ENCODE assay signal across 19 cellular contexts in the genomic region with DNA sequence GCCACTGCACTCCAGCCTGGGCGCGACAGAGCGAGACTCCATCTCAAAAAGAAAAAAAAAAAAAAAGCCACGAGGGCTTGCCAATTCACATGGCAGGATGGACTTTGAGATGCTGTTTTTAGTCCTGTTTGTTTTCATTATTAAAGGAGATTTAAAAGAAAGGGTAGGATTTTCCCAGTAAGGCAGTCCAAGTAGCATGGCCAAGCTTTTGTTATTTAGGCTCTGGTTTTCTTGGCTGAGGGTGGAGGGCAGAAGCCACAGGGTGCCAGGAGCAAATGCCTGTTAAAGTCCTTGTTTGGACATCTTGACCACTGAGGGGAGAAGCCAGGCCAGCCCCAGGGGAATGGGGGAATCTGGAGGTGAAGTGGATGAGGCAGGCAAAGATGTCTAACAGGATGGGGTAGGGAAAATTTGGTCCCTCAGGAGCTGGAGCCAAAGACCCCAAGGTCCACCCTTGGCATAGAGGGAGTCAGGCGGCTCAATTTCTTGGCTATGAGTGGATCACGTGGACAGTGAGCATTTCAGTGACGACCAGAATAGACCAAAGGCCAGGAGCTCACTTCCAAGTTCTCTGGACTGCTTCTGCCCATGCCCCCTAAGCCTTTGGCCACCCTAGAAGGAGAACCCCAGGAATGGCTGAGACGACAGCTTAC. TPM values are rescaled to one million over a fixed set of nuclear protein-coding genes. Genes with fewer than 3 reads are reported as not detected.
DNase-seq lines count a peak whose midpoint lies in the region; ATAC-seq and TF ChIP-seq lines count a peak whose summit lies in the region.
"Had no signal": no experiment of that assay in that cellular context is flagged by ENCODE, and none has a peak within 500 bp of the region (broad histone marks: within the 10 kb centered on the region; RNA-seq: fewer than 3 reads in every experiment).

No MANE protein-coding gene starts in this region.

- H3K4me1 Mint-ChIP-seq in Calu3 (ENCODE audit: low read depth, unreplicated experiment) = peaks cover 41% of the 10 kb centered on the region
- H3K4me1 Mint-ChIP-seq in stimulated activated naive B cell treated with anti-CD40 and anti-IgM and Interleukin-4, amounts not matched to agents 10 μg/mL and 1 μg/mL and 100 μg/mL, for 72 hours = peaks cover 25 to 38% of the 10 kb centered on the region in 2 donors

- TF ChIP-seq CTCF in Calu3 (IDR thresholded peaks at IDR 0.05; ENCODE audit: unreplicated experiment) = no peak

- H3K27ac Mint-ChIP-seq in Calu3 (ENCODE audit: unreplicated experiment) = peak overlapping the region; percentile 81
- peak overlapping the region; percentile 75 for H3K27ac Mint-ChIP-seq in stimulated activated naive B cell treated with anti-CD40 and anti-IgM and Interleukin-4, amounts not matched to agents 10 μg/mL and 1 μg/mL and 100 μg/mL, for 72 hours
- H3K27ac Mint-ChIP-seq: activated naive CD8-positive, alpha-beta T cell; WTC11 had no signal

- H3K9me3 ChIP-seq in esophagus (ENCODE audit: control insufficient read depth in 2 of 2, insufficient read depth in 1 of 2, low read depth in 1 of 2, low read length in 1 of 2) = no peaks in the 10 kb centered on the region
- H3K9me3 ChIP-seq: colonic mucosa had no signal

- no peaks in the 10 kb centered on the region for H3K27me3 ChIP-seq in esophagus (ENCODE audit: control insufficient read depth in 1 of 2, insufficient read depth in 2 of 2, low read length in 2 of 2)
- H3K27me3 ChIP-seq: colonic mucosa had no signal

- no peaks in the 10 kb centered on the region for H3K36me3 ChIP-seq in esophagus (ENCODE audit: control insufficient read depth in 2 of 2, insufficient read depth in 2 of 2, low read length in 1 of 2)
- H3K36me3 ChIP-seq: colonic mucosa had no signal

- peaks cover 0 to 6% of the 10 kb centered on the region in 2 donors for H3K4me1 ChIP-seq in esophagus (ENCODE audit: control insufficient read depth in 2 of 2, insufficient read depth in 2 of 2, low read length in 1 of 2)

- H3K9me3 Mint-ChIP-seq in Calu3 (ENCODE audit: low read depth, unreplicated experiment) = no peaks in the 10 kb centered on the region
- peaks cover 1 to 4% of the 10 kb centered on the region in 2 donors for H3K9me3 Mint-ChIP-seq in stimulated activated naive B cell treated with anti-CD40 and anti-IgM and Interleukin-4, amounts not matched to agents 10 μg/mL and 1 μg/mL and 100 μg/mL, for 72 hours
- H3K9me3 Mint-ChIP-seq: naive B cell, WTC11 had no signal

- H3K27ac ChIP-seq in esophagus (ENCODE audit: low read depth in 2 of 2, low read length in 1 of 2) = peak overlapping the region; percentile 56 to 68

- no peaks in the 10 kb centered on the region for H3K27me3 Mint-ChIP-seq in Calu3 (ENCODE audit: unreplicated experiment)
- H3K27me3 Mint-ChIP-seq in stimulated activated naive B cell treated with anti-CD40 and anti-IgM and Interleukin-4, amounts not matched to agents 10 μg/mL and 1 μg/mL and 100 μg/mL, for 72 hours = peaks cover 7 to 9% of the 10 kb centered on the region in 2 donors
- H3K27me3 Mint-ChIP-seq: activated naive CD8-positive, alpha-beta T cell had no signal

- intact Hi-C loops in Calu3 (cut with micrococcal nuclease; ENCODE audit: unreplicated experiment) = loop anchor here (2.0 kb wide), 1 partner anchor 62 kb away; no protein-coding TSS in a partner anchor

- no peak for DNase-seq in Calu3
- DNase-seq in mesenteric fat pad (ENCODE audit: low spot score) = peak; percentile 88
- DNase-seq in stimulated activated naive B cell treated with anti-CD40 and anti-IgM and Interleukin-4, amounts not matched to agents 10 μg/mL and 1 μg/mL and 100 μg/mL, for 72 hours = no peak
- no peak for DNase-seq in GDM1 (lab: John Stamatoyannopoulos, UW)
- DNase-seq in activated CD4-positive, CD25-positive, alpha-beta regulatory T cell (lab: John Stamatoyannopoulos, UW) = no peak
- no peak for DNase-seq in activated naive CD4-positive, alpha-beta T cell treated with anti-CD3 and anti-CD28 coated beads, Interleukin-2, amount 50 U/mL, for 16 hours
- DNase-seq: AML-193, colonic mucosa, DND-41, naive B cell, NCI-H1092, NCI-H345 had no signal

- no TSS peak for BruUV-seq in Calu3 (replicated peaks; lab: Mats Ljungman, UMichigan)

- H3K36me3 Mint-ChIP-seq in Calu3 (ENCODE audit: insufficient read depth, unreplicated experiment) = peaks cover 10% of the 10 kb centered on the region
- H3K36me3 Mint-ChIP-seq in stimulated activated naive B cell treated with anti-CD40 and anti-IgM and Interleukin-4, amounts not matched to agents 10 μg/mL and 1 μg/mL and 100 μg/mL, for 72 hours = peaks cover 3 to 4% of the 10 kb centered on the region in 2 donors
- H3K36me3 Mint-ChIP-seq: activated naive CD8-positive, alpha-beta T cell; naive B cell; WTC11 had no signal

- no peak overlapping the region for H3K4me3 ChIP-seq in esophagus (ENCODE audit: low read depth in 1 of 2, low read length in 2 of 2)
- H3K4me3 ChIP-seq: colonic mucosa, skin epidermis had no signal

- WGBS in esophagus, 2 donors = 59 to 67% methylated on average over 8 of the region's 8 CpGs

- CTCF ChIA-PET in Calu3 (lab: Charles Lee) = interaction anchor here (0.7 to 1.1 kb wide), 2 partner anchors 9 to 72 kb away, joined by 5 to 7 read pairs; no protein-coding TSS in a partner anchor

- H3K4me3 Mint-ChIP-seq in Calu3 (ENCODE audit: low read depth, unreplicated experiment) = no peak overlapping the region
- H3K4me3 Mint-ChIP-seq in stimulated activated naive B cell treated with anti-CD40 and anti-IgM and Interleukin-4, amounts not matched to agents 10 μg/mL and 1 μg/mL and 100 μg/mL, for 72 hours = no peak overlapping the region
- H3K4me3 Mint-ChIP-seq: activated naive CD8-positive, alpha-beta T cell; naive B cell; WTC11 had no signal

- ATAC-seq in stimulated activated naive B cell treated with anti-CD40 and anti-IgM and Interleukin-4, amounts not matched to agents 10 μg/mL and 1 μg/mL and 100 μg/mL, for 72 hours (replicated peaks) = no peak
- no peak for ATAC-seq in GM21367 (IDR thresholded peaks at IDR 0.05; ENCODE audit: unreplicated experiment)
- ATAC-seq: WTC11 had no signal

RNA-seq across cellular contexts. Expression of a gene that starts 20.8 kb away (rescaled TPM):
- total RNA-seq in Calu3 (2022) = 38.3 and 40.3 TPM in 2 replicates
- polyA plus RNA-seq in esophagus = 10 to 100 TPM; 18.1 to 28.0 TPM
- total RNA-seq in mesenteric fat pad = 1.8 TPM
- total RNA-seq: fibroblast of lung had no signal

RNA-seq across cellular contexts. Expression of a gene that starts 53.3 kb away (rescaled TPM):
- 2.6 and 4.5 TPM in 2 replicates for total RNA-seq in Calu3 (2022)
- under 1 TPM; 0.31 to 0.78 TPM for polyA plus RNA-seq in esophagus
- total RNA-seq in mesenteric fat pad = not detected
- total RNA-seq: fibroblast of lung, urinary bladder had no signal
- polyA plus RNA-seq: fibroblast of lung had no signal

Comparison
In these comparisons a context has a peak if more than half of its experiments do, and no peak if none do; other contexts are left out.
1. RNA of a gene that starts 20.8 kb away (total RNA-seq): 38.3 to 40.3 TPM in Calu3; 1.8 TPM in mesenteric fat pad (single experiment); every median in the first group is over 10 times any median in the second.